In genomic region chr3:119937229-119937628, GRCh38 we compare ENCODE assay signal across 9 cellular contexts.
DNase-seq lines count a peak whose midpoint lies in the region; ATAC-seq and TF ChIP-seq lines count a peak whose summit lies in the region.
"Had no signal": no experiment of that assay in that cellular context is flagged by ENCODE, and none has a peak within 500 bp of the region (broad histone marks: within the 10 kb centered on the region; RNA-seq: fewer than 3 reads in every experiment).

No MANE protein-coding gene starts in this region.

- peak; percentile 90 for ATAC-seq in HG03439 (IDR thresholded peaks at IDR 0.05; ENCODE audit: unreplicated experiment)

- H3K27ac ChIP-seq in caudate nucleus (ENCODE audit: low read depth, low read length), result no peak overlapping the region
- H3K27ac ChIP-seq in tibial nerve, result no peak overlapping the region

- WGBS in tibial nerve, 2 donors, result 89 to 94% methylated on average over 2 of the region's 2 CpGs

- DNase-seq in stimulated activated naive CD4-positive, alpha-beta T cell treated with Interleukin-2 at 50 U/mL for 16 hours (lab: John Stamatoyannopoulos, UW), result peak; percentile 25
- no peak for DNase-seq in stimulated activated naive CD4-positive, alpha-beta T cell (lab: John Stamatoyannopoulos, UW)
- DNase-seq in activated gamma-delta T cell treated with anti-CD3 and anti-CD28 coated beads, Interleukin-2, amount 50 U/mL, for 16 hours (ENCODE audit: low read depth), result peak; percentile 31
- peak; percentile 59 for DNase-seq in stimulated activated CD8-positive, alpha-beta memory T cell treated with anti-CD3 and anti-CD28 coated beads, Interleukin-4, amount 100 ng/mL, for 48 hours
- no peak for DNase-seq in caudate nucleus (lab: John Stamatoyannopoulos, UW)
- no peak for DNase-seq in tibial nerve (ENCODE audit: low spot score in 2 of 2)
- DNase-seq in AG20443 (ENCODE audit: low spot score), result no peak
- DNase-seq: naive B cell had no signal

- no peak overlapping the region for H3K4me3 ChIP-seq in tibial nerve

- TF ChIP-seq EP300 in tibial nerve (IDR thresholded peaks at IDR 0.05), result no peak

- no peak for TF ChIP-seq CTCF in tibial nerve (IDR thresholded peaks at IDR 0.05)

- TF ChIP-seq POLR2A in tibial nerve (IDR thresholded peaks at IDR 0.05), result no peak

- H3K36me3 ChIP-seq in tibial nerve, result no peaks in the 10 kb centered on the region

- peaks cover 0 to under 1% (median 0%) of the 10 kb centered on the region in 4 donors for H3K4me1 ChIP-seq in tibial nerve

- no peaks in the 10 kb centered on the region for H3K27me3 ChIP-seq in tibial nerve

- peaks cover 0 to 5% (median 0%) of the 10 kb centered on the region in 4 donors for H3K9me3 ChIP-seq in tibial nerve

Comparison
In these comparisons a context has a peak if more than half of its experiments do, and no peak if none do; other contexts are left out.
1. DNase-seq: peak in stimulated activated naive CD4-positive, alpha-beta T cell treated with Interleukin-2 at 50 U/mL for 16 hours (single experiment), activated gamma-delta T cell treated with anti-CD3 and anti-CD28 coated beads, Interleukin-2, amount 50 U/mL, for 16 hours (single experiment) and stimulated activated CD8-positive, alpha-beta memory T cell treated with anti-CD3 and anti-CD28 coated beads, Interleukin-4, amount 100 ng/mL, for 48 hours (single experiment); none in stimulated activated naive CD4-positive, alpha-beta T cell (0 of 6), caudate nucleus (0 of 61), tibial nerve (0 of 2) and AG20443 (single experiment).